Comparison of ENCODE assay signal across 8 cellular contexts in genomic region chr3:193593666-193594025, GRCh38. TPM values are rescaled to one million over a fixed set of nuclear protein-coding genes. Genes with fewer than 3 reads are reported as not detected.
A peak's percentile ranks its signal among the peaks of the same experiment; 100 is the strongest.
DNase-seq lines count a peak whose midpoint lies in the region; ATAC-seq and TF ChIP-seq lines count a peak whose summit lies in the region.

No MANE protein-coding gene starts in this region.

- H3K4me1 ChIP-seq in uterus: peaks cover 4 to 6% of the 10 kb centered on the region in 2 donors

- no peak for TF ChIP-seq CTCF in uterus (IDR thresholded peaks at IDR 0.05)

- no peaks in the 10 kb centered on the region; the same call in 1 of the 2 replicates for H3K36me3 ChIP-seq in H7 (replicated peaks; ENCODE audit: control insufficient read depth, insufficient read depth, low read length)
- H3K36me3 ChIP-seq in uterus: no peaks in the 10 kb centered on the region

- H3K27me3 ChIP-seq in H7 (ENCODE audit: control insufficient read depth, insufficient read depth, low read length) (no peaks in the 10 kb centered on the region; the same call in 1 of the 2 replicates), uterus (no peaks in the 10 kb centered on the region)

- H3K27ac Mint-ChIP-seq in natural killer cell treated with Interleukin-12 subunit alpha and Interleukin-12 subunit beta and Interleukin-15 and Interleukin-18, amount 100 ng/mL, for 72 hours: peak overlapping the region; percentile 95 to 97

- no peaks in the 10 kb centered on the region for H3K9me3 ChIP-seq in uterus

- TF ChIP-seq POLR2A in erythroblast (IDR thresholded peaks at IDR 0.05; ENCODE audit: low read length) (no peak), uterus (IDR thresholded peaks at IDR 0.05) (no peak)

- DNase-seq in DMS79 treated with DMSO at 0.1 percent for 48 hours (lab: John Stamatoyannopoulos, UW): peak; percentile 49
- DNase-seq in H7: no peak
- DNase-seq in NCI-H2029 (lab: John Stamatoyannopoulos, UW): peak; percentile 16
- DNase-seq in activated CD8-positive, alpha-beta memory T cell treated with anti-CD3 and anti-CD28 coated beads for 24 hours: peak; percentile 68
- DNase-seq in erythroblast (lab: John Stamatoyannopoulos, UW): peak; percentile 76 to 77
- DNase-seq in natural killer cell treated with Interleukin-12 subunit alpha and Interleukin-12 subunit beta and Interleukin-15 and Interleukin-18, amount 100 ng/mL, for 72 hours (ENCODE audit: low spot score): no peak
- DNase-seq in uterus: no peak
- DNase-seq in foreskin melanocyte: no peak

- peaks cover 21% of the 10 kb centered on the region for H3K36me3 Mint-ChIP-seq in natural killer cell treated with Interleukin-12 subunit alpha and Interleukin-12 subunit beta and Interleukin-15 and Interleukin-18, amount 100 ng/mL, for 72 hours

- H3K4me3 Mint-ChIP-seq in natural killer cell treated with Interleukin-12 subunit alpha and Interleukin-12 subunit beta and Interleukin-15 and Interleukin-18, amount 100 ng/mL, for 72 hours: peak overlapping the region; percentile 98

- peak; percentile 22 to 70 for ATAC-seq in natural killer cell treated with Interleukin-12 subunit alpha and Interleukin-12 subunit beta and Interleukin-15 and Interleukin-18, amount 100 ng/mL, for 72 hours

- H3K4me3 ChIP-seq in H7 (ENCODE audit: insufficient read depth, low read depth, low read length) (peak overlapping the region; percentile 81), uterus (peak overlapping the region; percentile 89 to 91)

- peaks cover 26 to 51% of the 10 kb centered on the region in 2 donors for H3K4me1 Mint-ChIP-seq in natural killer cell treated with Interleukin-12 subunit alpha and Interleukin-12 subunit beta and Interleukin-15 and Interleukin-18, amount 100 ng/mL, for 72 hours (ENCODE audit: low read depth in 2 of 2)

- no peaks in the 10 kb centered on the region for H3K9me3 Mint-ChIP-seq in natural killer cell treated with Interleukin-12 subunit alpha and Interleukin-12 subunit beta and Interleukin-15 and Interleukin-18, amount 100 ng/mL, for 72 hours

- H3K27ac ChIP-seq in uterus: peak overlapping the region; percentile 80 to 89

- H3K27me3 Mint-ChIP-seq in natural killer cell treated with Interleukin-12 subunit alpha and Interleukin-12 subunit beta and Interleukin-15 and Interleukin-18, amount 100 ng/mL, for 72 hours: no peaks in the 10 kb centered on the region

- intact Hi-C loops in uterus (cut with DNase I; ENCODE audit: low total_unique reads): no loop called here

RNA-seq across cellular contexts. Expression of gene OPA1, which starts 0.6 kb away (rescaled TPM):
- 63.0 and 82.0 TPM in 2 replicates for total RNA-seq in H7 (2014; rRNA removed; shearing (Covaris generic))
- total RNA-seq in natural killer cell treated with Interleukin-12 subunit alpha and Interleukin-12 subunit beta and Interleukin-15 and Interleukin-18, amount 100 ng/mL, for 72 hours: 10 to 100 TPM; 62.3 to 84.6 TPM
- total RNA-seq in uterus: 10 to 100 TPM; 20.3 to 68.4 (median 39.7) TPM

RNA-seq across cellular contexts. Expression of gene ATP13A4, which starts 39.0 kb away (rescaled TPM):
- total RNA-seq in H7 (2014; rRNA removed; shearing (Covaris generic)): 0.14 and 0.81 TPM in 2 replicates
- 1 to 10 TPM in 1 of 2 donors, under 1 TPM in 1; 0.92 to 2.1 TPM for total RNA-seq in natural killer cell treated with Interleukin-12 subunit alpha and Interleukin-12 subunit beta and Interleukin-15 and Interleukin-18, amount 100 ng/mL, for 72 hours
- 1 to 10 TPM in 1 of 4 donors, under 1 TPM in 2, not detected in 1; 0.77 to 5.9 (median 0.88) TPM for total RNA-seq in uterus

Comparison
In these comparisons a context has a peak if more than half of its experiments do, and no peak if none do; other contexts are left out.
1. DNase-seq: peak in DMS79 treated with DMSO at 0.1 percent for 48 hours (single experiment), NCI-H2029 (single experiment), activated CD8-positive, alpha-beta memory T cell treated with anti-CD3 and anti-CD28 coated beads for 24 hours (single experiment) and erythroblast (2 of 2); none in H7 (single experiment), natural killer cell treated with Interleukin-12 subunit alpha and Interleukin-12 subunit beta and Interleukin-15 and Interleukin-18, amount 100 ng/mL, for 72 hours (single experiment), uterus (0 of 2) and foreskin melanocyte (single experiment).